Comparison of ENCODE assay signal across 1 cellular context in the genomic region with DNA sequence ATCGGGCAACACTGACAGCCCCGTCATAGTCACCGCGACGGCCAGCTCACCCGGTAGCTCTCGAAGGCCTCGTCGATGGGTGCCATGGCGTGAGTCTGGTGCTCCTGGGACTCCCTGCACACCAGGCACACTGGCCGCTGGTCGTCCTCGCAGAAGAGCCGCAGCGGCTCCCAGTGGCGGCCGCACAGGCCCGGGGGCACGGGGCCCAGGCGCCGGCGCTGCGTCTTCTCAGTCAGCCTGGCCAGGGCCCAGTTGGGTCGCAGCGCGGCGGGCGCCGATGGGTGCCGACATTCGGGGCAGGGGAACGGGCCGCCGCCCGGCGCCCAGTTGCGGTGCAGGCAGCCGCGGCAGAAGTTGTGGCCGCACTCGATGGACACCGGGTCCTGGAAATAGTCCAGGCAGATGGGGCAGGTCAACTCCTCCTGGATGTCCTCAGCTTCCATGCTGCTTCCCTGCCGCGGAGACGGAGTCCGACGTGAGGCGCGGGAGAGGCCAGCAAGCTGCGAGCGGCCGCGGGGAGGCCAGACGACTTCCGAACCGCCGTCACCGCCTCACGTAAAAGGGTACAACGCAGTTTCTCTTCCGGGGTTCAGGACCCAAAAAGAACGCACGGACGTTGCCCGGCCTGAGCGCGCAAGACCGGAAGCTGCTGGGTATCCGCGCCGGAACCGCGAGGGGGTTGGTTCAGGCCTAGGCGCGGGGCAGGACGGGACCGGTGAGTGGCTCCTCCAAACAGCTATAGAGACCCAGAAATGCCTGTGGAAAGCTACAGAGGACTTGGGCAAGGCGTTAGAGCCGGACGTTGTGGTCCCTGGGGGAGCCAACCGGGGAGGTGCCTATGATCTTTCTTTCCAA.
A peak's percentile ranks its signal among the peaks of the same experiment; 100 is the strongest.
TF ChIP-seq lines count a peak whose summit lies in the region.

TSS of gene TRIM4 (minus strand) at position 572 of the 855 bp plus-strand sequence. CDS start at position 443, 129 bp downstream.

TF ChIP-seq in IMR-90, 13 proteins besides CTCF, POLR2A, EP300 and RAD21:
- TF ChIP-seq SMC3 (IDR thresholded peaks at IDR 0.05; ENCODE audit: low read depth, low read length) (no peak), MAFK (IDR thresholded peaks at IDR 0.05; ENCODE audit: low read depth, low read length) (no peak), USF2 (IDR thresholded peaks at IDR 0.05; ENCODE audit: low read depth, low read length) (no peak), MXI1 (IDR thresholded peaks at IDR 0.05; ENCODE audit: borderline replicate concordance, low read depth, low read length) (peak; percentile 42; the same call in 1 of the 2 replicates), FOS (IDR thresholded peaks at IDR 0.05; ENCODE audit: low read depth, low read length) (no peak), CEBPB (IDR thresholded peaks at IDR 0.05; ENCODE audit: low read depth, low read length) (no peak), RFX5 (IDR thresholded peaks at IDR 0.05; ENCODE audit: low read depth, low read length) (no peak), NFE2L2 (IDR thresholded peaks at IDR 0.05; ENCODE audit: low read depth, low read length) (no peak), BHLHE40 (IDR thresholded peaks at IDR 0.05; ENCODE audit: low read depth, low read length) (no peak), CHD1 (IDR thresholded peaks at IDR 0.05; ENCODE audit: low read depth, low read length) (no peak), RCOR1 (IDR thresholded peaks at IDR 0.05; ENCODE audit: insufficient replicate concordance, low read length) (peak; percentile 29), MAZ (IDR thresholded peaks at IDR 0.05; ENCODE audit: borderline replicate concordance, low read depth, low read length) (peak; percentile 45; the same call in 1 of the 2 replicates)
- TF ChIP-seq, protein P1, sequence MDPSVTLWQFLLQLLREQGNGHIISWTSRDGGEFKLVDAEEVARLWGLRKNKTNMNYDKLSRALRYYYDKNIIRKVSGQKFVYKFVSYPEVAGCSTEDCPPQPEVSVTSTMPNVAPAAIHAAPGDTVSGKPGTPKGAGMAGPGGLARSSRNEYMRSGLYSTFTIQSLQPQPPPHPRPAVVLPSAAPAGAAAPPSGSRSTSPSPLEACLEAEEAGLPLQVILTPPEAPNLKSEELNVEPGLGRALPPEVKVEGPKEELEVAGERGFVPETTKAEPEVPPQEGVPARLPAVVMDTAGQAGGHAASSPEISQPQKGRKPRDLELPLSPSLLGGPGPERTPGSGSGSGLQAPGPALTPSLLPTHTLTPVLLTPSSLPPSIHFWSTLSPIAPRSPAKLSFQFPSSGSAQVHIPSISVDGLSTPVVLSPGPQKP (IDR thresholded peaks at IDR 0.05; ENCODE audit: borderline replicate concordance, low read depth, low read length) = no peak
